Comparison of ENCODE assay signal across 14 cellular contexts in genomic region chr15:82132742-82133141, GRCh38.
DNase-seq lines count a peak whose midpoint lies in the region; ATAC-seq and TF ChIP-seq lines count a peak whose summit lies in the region.
"Had no signal": no experiment of that assay in that cellular context is flagged by ENCODE, and none has a peak within 500 bp of the region (broad histone marks: within the 10 kb centered on the region; RNA-seq: fewer than 3 reads in every experiment).

No MANE protein-coding gene starts in this region.

- H3K27me3 ChIP-seq in SJSA1 (replicated peaks): no peaks in the 10 kb centered on the region
- H3K27me3 ChIP-seq: vagina had no signal

- H3K36me3 ChIP-seq in SJSA1: peaks cover 3% of the 10 kb centered on the region; the same call in 1 of the 2 replicates

- peak overlapping the region; percentile 95 for H3K27ac ChIP-seq in SJSA1
- H3K27ac ChIP-seq: vagina had no signal

- peaks cover 71% of the 10 kb centered on the region for H3K4me1 ChIP-seq in SJSA1 (replicated peaks)

- no peak for ATAC-seq in GM18868 (IDR thresholded peaks at IDR 0.05; ENCODE audit: unreplicated experiment)

- H3K4me3 ChIP-seq in SJSA1 (no peak overlapping the region), fibroblast of mammary gland (ENCODE audit: control insufficient read depth, low read depth, low read length) (no peak overlapping the region), retinal pigment epithelial cell (ENCODE audit: low read length) (no peak overlapping the region)
- H3K4me3 ChIP-seq: skin epidermis, vagina had no signal

- H3K9me3 ChIP-seq in SJSA1 (replicated peaks): no peaks in the 10 kb centered on the region
- H3K9me3 ChIP-seq: vagina had no signal

- TF ChIP-seq CTCF in fibroblast of mammary gland (conservative IDR thresholded peaks at IDR 0.05; ENCODE audit: control insufficient read depth, insufficient read depth, low read depth, low read length) (no peak), retinal pigment epithelial cell (conservative IDR thresholded peaks at IDR 0.05; ENCODE audit: low read depth, low read length) (no peak)

- DNase-seq in GM04504 (ENCODE audit: low read depth): peak; percentile 79
- peak; percentile 91 to 93 for DNase-seq in SJSA1 (ENCODE audit: low read depth in 1 of 2, low spot score in 2 of 2)
- peak; percentile 87 for DNase-seq in fibroblast of mammary gland (ENCODE audit: low read depth)
- DNase-seq in retinal pigment epithelial cell (ENCODE audit: low read depth): peak; percentile 37
- DNase-seq in activated naive CD4-positive, alpha-beta T cell treated with Interleukin-2 at 50 U/mL for 16 hours: no peak
- no peak for DNase-seq in activated CD4-positive, alpha-beta T cell treated with anti-CD3 and anti-CD28 coated beads for 1 hour
- no peak for DNase-seq in dermis blood vessel endothelial cell
- DNase-seq: activated CD4-positive, alpha-beta T cell treated with anti-CD3 and anti-CD28 coated beads, Interleukin-2, amount 50 U/mL, for 4 hours; COR-L47; NCI-H524; T-helper 1 cell had no signal

Comparison
In these comparisons a context has a peak if more than half of its experiments do, and no peak if none do; other contexts are left out.
1. DNase-seq: peak in GM04504 (single experiment), SJSA1 (2 of 2), fibroblast of mammary gland (single experiment) and retinal pigment epithelial cell (single experiment); none in activated naive CD4-positive, alpha-beta T cell treated with Interleukin-2 at 50 U/mL for 16 hours (single experiment), activated CD4-positive, alpha-beta T cell treated with anti-CD3 and anti-CD28 coated beads for 1 hour (single experiment) and dermis blood vessel endothelial cell (single experiment).